In the genomic region with DNA sequence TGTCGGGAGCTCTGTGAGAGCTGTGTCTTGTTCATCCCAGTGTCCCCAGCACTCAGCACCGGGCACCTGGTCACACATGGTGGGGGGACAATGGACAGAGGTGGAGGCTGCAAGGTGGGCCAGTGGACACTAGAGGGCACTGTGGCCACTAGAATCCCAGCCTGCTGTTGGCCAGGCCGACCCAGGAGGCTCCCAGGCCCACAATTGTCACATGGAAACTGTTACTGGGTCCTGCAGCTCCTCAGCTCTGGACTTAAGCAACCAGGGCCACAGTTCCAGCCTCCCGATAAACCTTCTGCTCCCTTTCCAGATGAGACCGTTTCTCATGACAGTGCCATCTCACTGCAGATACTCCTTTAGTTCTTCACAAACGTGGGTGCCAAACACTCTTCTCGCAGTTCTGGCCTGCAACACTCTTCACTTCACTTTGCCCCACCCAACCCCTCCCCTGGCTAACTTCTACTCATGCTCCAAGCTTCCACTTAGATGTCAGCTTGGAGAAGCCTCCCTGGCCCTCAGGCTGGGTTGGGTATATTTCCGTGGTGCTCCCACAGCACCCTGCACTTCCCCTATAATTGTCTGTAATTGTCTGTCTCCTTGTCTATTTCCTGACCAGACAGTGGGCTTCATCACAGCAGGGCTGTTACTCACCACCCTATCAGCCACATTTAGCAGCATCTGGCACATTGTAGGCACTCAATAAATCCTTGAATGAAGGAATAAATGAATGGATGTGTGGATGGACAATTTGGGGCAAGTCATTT, we compare ENCODE assay signal across 8 cellular contexts. TPM values are rescaled to one million over a fixed set of nuclear protein-coding genes. Genes with fewer than 3 reads are reported as not detected.
DNase-seq lines count a peak whose midpoint lies in the region; ATAC-seq and TF ChIP-seq lines count a peak whose summit lies in the region.

No MANE protein-coding gene starts in this region.

- peak; percentile 75 for DNase-seq in AG08396 (ENCODE audit: low spot score)
- peak; percentile 44 for DNase-seq in MV-4-11 (lab: John Stamatoyannopoulos, UW)
- peak; percentile 8 to 18 for DNase-seq in cerebellar nuclear complex (lab: John Stamatoyannopoulos, UW)
- DNase-seq in left lung = peak in 1 of 2 donors; percentile 80
- DNase-seq in stimulated activated CD4-positive, alpha-beta T cell treated with anti-CD3 and anti-CD28 coated beads, TNF-alpha, amount 100 ng/mL, for 4 hours (ENCODE audit: low read depth in 3 of 3) = peak in 2 of 3 experiments; percentile 9 to 20

- no peaks in the 10 kb centered on the region for H3K27me3 ChIP-seq in left lung

- H3K4me3 ChIP-seq in WI38 (ENCODE audit: low read depth, low read length) (no peak overlapping the region), left lung (no peak overlapping the region)

- peaks cover 10 to 40% of the 10 kb centered on the region in 2 donors for H3K4me1 ChIP-seq in left lung

- no peaks in the 10 kb centered on the region for H3K36me3 ChIP-seq in left lung

- TF ChIP-seq CTCF in WI38 (IDR thresholded peaks at IDR 0.05; ENCODE audit: low read depth, low read length) (peak; percentile 89), left lung (IDR thresholded peaks at IDR 0.05) (peak; percentile 79 to 87)

- no peak overlapping the region for H3K27ac ChIP-seq in left lung

- intact Hi-C loops in left lung (cut with DNase I) = no loop called here

- ATAC-seq in GM18502 (IDR thresholded peaks at IDR 0.05; ENCODE audit: poor library complexity, unreplicated experiment) (peak; percentile 72), left lung (peak; percentile 70), GM18858 (IDR thresholded peaks at IDR 0.05; ENCODE audit: unreplicated experiment) (no peak)

- no peaks in the 10 kb centered on the region for H3K9me3 ChIP-seq in left lung

RNA-seq across cellular contexts. Expression of gene IQSEC2, which starts 3.5 kb away (rescaled TPM):
- total RNA-seq in left lung = 10 to 100 TPM; 15.6 to 17.3 TPM

RNA-seq across cellular contexts. Expression of gene KDM5C, which starts 59.9 kb away (rescaled TPM):
- 100 to 1,000 TPM in 1 of 2 donors, 10 to 100 TPM in 1; 75.0 to 106 TPM for total RNA-seq in left lung
